Comparison of ENCODE assay signal across 8 cellular contexts in genomic region chr10:68074404-68074774, GRCh38. TPM values are rescaled to one million over a fixed set of nuclear protein-coding genes. Genes with fewer than 3 reads are reported as not detected.
DNase-seq lines count a peak whose midpoint lies in the region; ATAC-seq and TF ChIP-seq lines count a peak whose summit lies in the region.

No MANE protein-coding gene starts in this region.

- H3K9ac ChIP-seq in MM.1S (ENCODE audit: low read length) (peak overlapping the region; percentile 88), mucosa of rectum (ENCODE audit: low read depth in 1 of 2, low read length in 2 of 2) (peak overlapping the region; percentile 94 to 100)

- no peaks in the 10 kb centered on the region; the same call in 1 of the 2 replicates for H3K9me3 ChIP-seq in DOHH2 (ENCODE audit: control insufficient read depth, insufficient read depth, low read length)
- H3K9me3 ChIP-seq in MM.1S (replicated peaks; ENCODE audit: insufficient read depth, low read length), result no peaks in the 10 kb centered on the region
- H3K9me3 ChIP-seq in mucosa of rectum (ENCODE audit: control insufficient read depth in 2 of 2, low read length in 2 of 2), result no peaks in the 10 kb centered on the region

- TF ChIP-seq CTCF in DOHH2 (IDR thresholded peaks at IDR 0.05; ENCODE audit: low read depth, low read length, poor library complexity, severe bottlenecking) (no peak), MM.1S (IDR thresholded peaks at IDR 0.05; ENCODE audit: low read length) (no peak)

- H2AFZ ChIP-seq in MM.1S (ENCODE audit: low read length), result peak overlapping the region; percentile 97

- H3K4me3 ChIP-seq in DOHH2 (ENCODE audit: low read length) (peak overlapping the region; percentile 86), MM.1S (ENCODE audit: low read length) (peak overlapping the region; percentile 98), mucosa of rectum (ENCODE audit: low read length in 2 of 2) (peak overlapping the region; percentile 98 to 99)

- H3K9me2 ChIP-seq in DOHH2 (replicated peaks; ENCODE audit: control insufficient read depth, low read length), result no peaks in the 10 kb centered on the region
- H3K9me2 ChIP-seq in MM.1S (replicated peaks; ENCODE audit: insufficient read depth, low read length), result no peaks in the 10 kb centered on the region

- ATAC-seq in HG02759 (IDR thresholded peaks at IDR 0.05; ENCODE audit: unreplicated experiment) (no peak), HG03135 (IDR thresholded peaks at IDR 0.05; ENCODE audit: unreplicated experiment) (no peak)

- H4K20me1 ChIP-seq in DOHH2 (ENCODE audit: control insufficient read depth, insufficient read depth, low read depth, low read length) (no peaks in the 10 kb centered on the region), MM.1S (ENCODE audit: insufficient read depth, low read length) (no peaks in the 10 kb centered on the region)

- H3K27me3 ChIP-seq in DOHH2 (ENCODE audit: control insufficient read depth, low read length) (no peaks in the 10 kb centered on the region), MM.1S (replicated peaks; ENCODE audit: insufficient read depth, low read length) (no peaks in the 10 kb centered on the region), mucosa of rectum (ENCODE audit: control insufficient read depth in 2 of 2, insufficient read depth in 2 of 2, low read length in 2 of 2) (no peaks in the 10 kb centered on the region)

- H3K4me1 ChIP-seq in DOHH2 (ENCODE audit: control insufficient read depth, low read length) (peaks cover 25% of the 10 kb centered on the region), MM.1S (ENCODE audit: low read length) (peaks cover 16% of the 10 kb centered on the region), mucosa of rectum (ENCODE audit: control insufficient read depth in 2 of 2, insufficient read depth in 2 of 2, low read length in 2 of 2) (peaks cover 9% of the 10 kb centered on the region in 2 donors)

- H3K36me3 ChIP-seq in DOHH2 (ENCODE audit: control insufficient read depth, low read length), result peaks cover 34% of the 10 kb centered on the region
- no peaks in the 10 kb centered on the region for H3K36me3 ChIP-seq in MM.1S (replicated peaks; ENCODE audit: insufficient read depth, low read length)
- H3K36me3 ChIP-seq in mucosa of rectum (ENCODE audit: control insufficient read depth in 2 of 2, insufficient read depth in 2 of 2, low read length in 2 of 2), result peaks cover 1 to 3% of the 10 kb centered on the region in 2 donors

- H3K27ac ChIP-seq in DOHH2 (ENCODE audit: low read depth, low read length) (peak overlapping the region; percentile 84), MM.1S (ENCODE audit: low read length) (peak overlapping the region; percentile 78; the same call in 1 of the 2 replicates), mucosa of rectum (ENCODE audit: low read depth in 2 of 2, low read length in 2 of 2) (peak overlapping the region; percentile 99 to 100)

- H3K4me2 ChIP-seq in DOHH2 (ENCODE audit: low read length) (peak overlapping the region; percentile 67), MM.1S (ENCODE audit: low read depth, low read length) (peak overlapping the region; percentile 84)

- DNase-seq in MM.1S, result no peak
- DNase-seq in cerebellum (ENCODE audit: low spot score), result peak; percentile 29
- DNase-seq in HEK293T (ENCODE audit: extremely low spot score), result no peak
- no peak for DNase-seq in AG20443 (ENCODE audit: low spot score)

- POLR2A ChIA-PET in HEK293T (lab: Yijun Ruan, JAX), result interaction anchor here (0.5 to 1.0 kb wide), 2 partner anchors 218 to 219 kb away, joined by 3 read pairs; no protein-coding TSS in a partner anchor

- H3K79me2 ChIP-seq in DOHH2 (ENCODE audit: control insufficient read depth, low read length) (peaks cover 57% of the 10 kb centered on the region), MM.1S (ENCODE audit: low read length) (peaks cover 43% of the 10 kb centered on the region)

- H3F3A ChIP-seq in DOHH2 (ENCODE audit: control insufficient read depth, insufficient read depth) (no peaks in the 10 kb centered on the region), MM.1S (ENCODE audit: insufficient read depth, low read length) (peaks cover 4% of the 10 kb centered on the region; the same call in 1 of the 2 replicates)

- CTCF ChIA-PET in HEK293T (lab: Yijun Ruan, JAX), result no interaction called here

TF ChIP-seq in HEK293T, 16 proteins besides CTCF, POLR2A, EP300 and RAD21:
- TF ChIP-seq CTBP1 (IDR thresholded peaks at IDR 0.05; ENCODE audit: borderline replicate concordance), result no peak
- no peak for TF ChIP-seq ZNF384 (IDR thresholded peaks at IDR 0.05)
- TF ChIP-seq FOXK2 (IDR thresholded peaks at IDR 0.05), result no peak
- TF ChIP-seq SUZ12 (IDR thresholded peaks at IDR 0.05), result no peak

RNA-seq across cellular contexts. Expression of gene HERC4, which starts 0.7 kb away (rescaled TPM):
- 99.5 TPM for total RNA-seq in cerebellum

RNA-seq across cellular contexts. Expression of gene MYPN, which starts 34.9 kb away (rescaled TPM):
- not detected for total RNA-seq in cerebellum
